In genomic region chr2:41906325-41906700, GRCh38 we compare ENCODE assay signal across 21 cellular contexts.
A peak's percentile ranks its signal among the peaks of the same experiment; 100 is the strongest.
DNase-seq lines count a peak whose midpoint lies in the region; ATAC-seq, FAIRE-seq and TF ChIP-seq lines count a peak whose summit lies in the region.
"Had no signal": no experiment of that assay in that cellular context is flagged by ENCODE, and none has a peak within 500 bp of the region (broad histone marks: within the 10 kb centered on the region; RNA-seq: fewer than 3 reads in every experiment).

No MANE protein-coding gene starts in this region.

- TF ChIP-seq POLR2A in H54 (IDR thresholded peaks at IDR 0.05; ENCODE audit: low read depth, low read length), result no peak

- peak overlapping the region; percentile 3 for H3K27ac ChIP-seq in AG04450 (ENCODE audit: low read depth, low read length)
- no peak overlapping the region for H3K27ac ChIP-seq in GM23338 (ENCODE audit: low read depth)
- H3K27ac ChIP-seq: heart left ventricle had no signal

- H3K27me3 ChIP-seq in AG04450 (ENCODE audit: control insufficient read depth, insufficient read depth, low read length) (peaks cover 2% of the 10 kb centered on the region), GM23338 (ENCODE audit: insufficient read depth) (no peaks in the 10 kb centered on the region)
- H3K27me3 ChIP-seq: heart left ventricle had no signal

- no peaks in the 10 kb centered on the region for H3K9me3 ChIP-seq in AG04450 (ENCODE audit: control insufficient read depth, insufficient read depth, low read length)
- H3K9me3 ChIP-seq: heart left ventricle had no signal

- H3K4me3 Mint-ChIP-seq in GM23338, result no peak overlapping the region
- H3K4me3 Mint-ChIP-seq: activated CD4-positive, alpha-beta T cell treated with anti-CD3 and anti-CD28 coated beads for 36 hours; T-helper 2 cell treated with Interferon-gamma antibody and Interleukin-4, amounts not matched to agents 5 μg/mL and 100 μg/mL, for 36 hours had no signal

- H3K4me1 Mint-ChIP-seq in GM23338, result peaks cover 7% of the 10 kb centered on the region
- H3K4me1 Mint-ChIP-seq: activated CD4-positive, alpha-beta T cell treated with anti-CD3 and anti-CD28 coated beads for 36 hours had no signal

- ATAC-seq in GM23338, result no peak
- ATAC-seq: activated CD4-positive, alpha-beta T cell treated with anti-CD3 and anti-CD28 coated beads for 36 hours had no signal

- TF ChIP-seq CTCF in AG04450 (IDR thresholded peaks at IDR 0.05; ENCODE audit: low read depth, low read length) (no peak), GM23338 (conservative IDR thresholded peaks at IDR 0.05; ENCODE audit: low read depth in 2 of 2) (no peak), GM10266 (IDR thresholded peaks at IDR 0.05; ENCODE audit: control insufficient read depth, insufficient read depth, low read depth, missing control alignments) (no peak)

- no peak overlapping the region for H3K4me3 ChIP-seq in AG04450 (ENCODE audit: low read depth, low read length)
- H3K4me3 ChIP-seq in GM23338, result no peak overlapping the region
- H3K4me3 ChIP-seq: heart left ventricle had no signal

- POLR2A ChIA-PET in AG04450 (lab: Yijun Ruan, JAX), result interaction anchor here (0.6 to 2.5 kb wide), 19 partner anchors 21 to 235 kb away, joined by 3 to 16 read pairs (median 4); partner anchors contain the start of gene PKDCC

- CTCF ChIA-PET in AG04450 (lab: Charles Lee), result interaction anchor here (1.0 to 3.5 kb wide), 3 partner anchors 53 to 180 kb away, joined by 3 to 13 read pairs (median 7); no protein-coding TSS in a partner anchor

- H2AFZ ChIP-seq in GM23338, result peak overlapping the region; percentile 45; the same call in 1 of the 2 replicates

- no peaks in the 10 kb centered on the region for H3K36me3 ChIP-seq in GM23338 (ENCODE audit: insufficient read depth)
- H3K36me3 ChIP-seq: heart left ventricle had no signal

- H4K20me1 ChIP-seq in GM23338 (replicated peaks; ENCODE audit: insufficient read depth), result no peaks in the 10 kb centered on the region

- peak; percentile 90 for DNase-seq in AG04450 (ENCODE audit: low read depth, low spot score)
- no peak for DNase-seq in GM23338 (ENCODE audit: low spot score)
- DNase-seq in dedifferentiated amniotic fluid mesenchymal stem cell (ENCODE audit: extremely low spot score), result peak; percentile 29
- DNase-seq in left kidney (ENCODE audit: low read depth, low spot score), result peak; percentile 77
- DNase-seq in GM10266 (ENCODE audit: extremely low spot score), result no peak
- no peak for DNase-seq in stimulated activated naive CD4-positive, alpha-beta T cell (lab: John Stamatoyannopoulos, UW)
- no peak for DNase-seq in A172 (ENCODE audit: low spot score)
- no peak for DNase-seq in H54 (ENCODE audit: insufficient read length, low spot score)
- DNase-seq: activated CD4-positive, alpha-beta T cell treated with anti-CD3 and anti-CD28 coated beads for 36 hours; anterior cingulate cortex; Calu3; heart left ventricle; KBM-7; mesendoderm; NCI-H2029; retina had no signal

- H3K9me2 ChIP-seq in GM23338 (ENCODE audit: insufficient read depth), result 0 out of 2 replicates have a peak, but pooled peaks cover 10% of the 10 kb centered on the region

- no peak overlapping the region for H3K4me2 ChIP-seq in GM23338

- no peaks in the 10 kb centered on the region for H3K4me1 ChIP-seq in GM23338 (ENCODE audit: insufficient read depth)

- no peak overlapping the region for H3K27ac Mint-ChIP-seq in GM23338
- H3K27ac Mint-ChIP-seq: activated CD4-positive, alpha-beta T cell treated with anti-CD3 and anti-CD28 coated beads for 36 hours; T-helper 2 cell treated with Interferon-gamma antibody and Interleukin-4, amounts not matched to agents 5 μg/mL and 100 μg/mL, for 36 hours had no signal

- FAIRE-seq in H54 (lab: Jason Lieb, UNC), result no peak
- FAIRE-seq: colon, G401.6, GM12892, islet of Langerhans had no signal

- H3K27me3 Mint-ChIP-seq in GM23338 (ENCODE audit: insufficient read depth, low read depth, poor library complexity), result peaks cover 4% of the 10 kb centered on the region

- no peaks in the 10 kb centered on the region for H3K9me3 Mint-ChIP-seq in GM23338
- H3K9me3 Mint-ChIP-seq: T-helper 2 cell treated with Interferon-gamma antibody and Interleukin-4, amounts not matched to agents 5 μg/mL and 100 μg/mL, for 36 hours had no signal

- H3F3A ChIP-seq in GM23338 (replicated peaks; ENCODE audit: low read depth), result no peaks in the 10 kb centered on the region

- H3K36me3 Mint-ChIP-seq in GM23338 (ENCODE audit: low read depth), result no peaks in the 10 kb centered on the region

- no peaks in the 10 kb centered on the region for H3K79me2 ChIP-seq in GM23338 (replicated peaks; ENCODE audit: insufficient read depth)

TF ChIP-seq in GM23338, 12 proteins besides CTCF, POLR2A, EP300 and RAD21 (continues in another document):
- no peak for TF ChIP-seq STAT1 (IDR thresholded peaks at IDR 0.05; ENCODE audit: unreplicated experiment)
- TF ChIP-seq JUNB (IDR thresholded peaks at IDR 0.05; ENCODE audit: unreplicated experiment), result no peak
- no peak for TF ChIP-seq ETS1 (IDR thresholded peaks at IDR 0.05)
- no peak for TF ChIP-seq EZH2phosphoT487 (IDR thresholded peaks at IDR 0.05; ENCODE audit: unreplicated experiment)
- no peak for TF ChIP-seq ZNF114 (CRISPR knock-in tag; IDR thresholded peaks at IDR 0.05)
- TF ChIP-seq CREB1 (CRISPR knock-in tag; IDR thresholded peaks at IDR 0.05; ENCODE audit: low read depth), result no peak
- no peak for TF ChIP-seq ZNF331 (CRISPR knock-in tag; IDR thresholded peaks at IDR 0.05; ENCODE audit: low read depth)
- TF ChIP-seq NANOG (IDR thresholded peaks at IDR 0.05; ENCODE audit: borderline replicate concordance), result no peak
- TF ChIP-seq POLR2AphosphoS5 (IDR thresholded peaks at IDR 0.05; ENCODE audit: low read depth), result no peak
- TF ChIP-seq EZH2 (IDR thresholded peaks at IDR 0.05; ENCODE audit: low read depth, unreplicated experiment), result no peak
- TF ChIP-seq, protein P1, sequence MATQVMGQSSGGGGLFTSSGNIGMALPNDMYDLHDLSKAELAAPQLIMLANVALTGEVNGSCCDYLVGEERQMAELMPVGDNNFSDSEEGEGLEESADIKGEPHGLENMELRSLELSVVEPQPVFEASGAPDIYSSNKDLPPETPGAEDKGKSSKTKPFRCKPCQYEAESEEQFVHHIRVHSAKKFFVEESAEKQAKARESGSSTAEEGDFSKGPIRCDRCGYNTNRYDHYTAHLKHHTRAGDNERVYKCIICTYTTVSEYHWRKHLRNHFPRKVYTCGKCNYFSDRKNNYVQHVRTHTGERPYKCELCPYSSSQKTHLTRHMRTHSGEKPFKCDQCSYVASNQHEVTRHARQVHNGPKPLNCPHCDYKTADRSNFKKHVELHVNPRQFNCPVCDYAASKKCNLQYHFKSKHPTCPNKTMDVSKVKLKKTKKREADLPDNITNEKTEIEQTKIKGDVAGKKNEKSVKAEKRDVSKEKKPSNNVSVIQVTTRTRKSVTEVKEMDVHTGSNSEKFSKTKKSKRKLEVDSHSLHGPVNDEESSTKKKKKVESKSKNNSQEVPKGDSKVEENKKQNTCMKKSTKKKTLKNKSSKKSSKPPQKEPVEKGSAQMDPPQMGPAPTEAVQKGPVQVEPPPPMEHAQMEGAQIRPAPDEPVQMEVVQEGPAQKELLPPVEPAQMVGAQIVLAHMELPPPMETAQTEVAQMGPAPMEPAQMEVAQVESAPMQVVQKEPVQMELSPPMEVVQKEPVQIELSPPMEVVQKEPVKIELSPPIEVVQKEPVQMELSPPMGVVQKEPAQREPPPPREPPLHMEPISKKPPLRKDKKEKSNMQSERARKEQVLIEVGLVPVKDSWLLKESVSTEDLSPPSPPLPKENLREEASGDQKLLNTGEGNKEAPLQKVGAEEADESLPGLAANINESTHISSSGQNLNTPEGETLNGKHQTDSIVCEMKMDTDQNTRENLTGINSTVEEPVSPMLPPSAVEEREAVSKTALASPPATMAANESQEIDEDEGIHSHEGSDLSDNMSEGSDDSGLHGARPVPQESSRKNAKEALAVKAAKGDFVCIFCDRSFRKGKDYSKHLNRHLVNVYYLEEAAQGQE (IDR thresholded peaks at IDR 0.05; ENCODE audit: unreplicated experiment), result no peak

Comparison
In these comparisons a context has a peak if more than half of its experiments do, and no peak if none do; other contexts are left out.
1. DNase-seq: peak in AG04450 (single experiment), dedifferentiated amniotic fluid mesenchymal stem cell (single experiment) and left kidney (single experiment); none in GM23338 (single experiment), GM10266 (single experiment), stimulated activated naive CD4-positive, alpha-beta T cell (0 of 6), A172 (single experiment) and H54 (single experiment).